Comparison of ENCODE assay signal across 8 cellular contexts in the genomic region with DNA sequence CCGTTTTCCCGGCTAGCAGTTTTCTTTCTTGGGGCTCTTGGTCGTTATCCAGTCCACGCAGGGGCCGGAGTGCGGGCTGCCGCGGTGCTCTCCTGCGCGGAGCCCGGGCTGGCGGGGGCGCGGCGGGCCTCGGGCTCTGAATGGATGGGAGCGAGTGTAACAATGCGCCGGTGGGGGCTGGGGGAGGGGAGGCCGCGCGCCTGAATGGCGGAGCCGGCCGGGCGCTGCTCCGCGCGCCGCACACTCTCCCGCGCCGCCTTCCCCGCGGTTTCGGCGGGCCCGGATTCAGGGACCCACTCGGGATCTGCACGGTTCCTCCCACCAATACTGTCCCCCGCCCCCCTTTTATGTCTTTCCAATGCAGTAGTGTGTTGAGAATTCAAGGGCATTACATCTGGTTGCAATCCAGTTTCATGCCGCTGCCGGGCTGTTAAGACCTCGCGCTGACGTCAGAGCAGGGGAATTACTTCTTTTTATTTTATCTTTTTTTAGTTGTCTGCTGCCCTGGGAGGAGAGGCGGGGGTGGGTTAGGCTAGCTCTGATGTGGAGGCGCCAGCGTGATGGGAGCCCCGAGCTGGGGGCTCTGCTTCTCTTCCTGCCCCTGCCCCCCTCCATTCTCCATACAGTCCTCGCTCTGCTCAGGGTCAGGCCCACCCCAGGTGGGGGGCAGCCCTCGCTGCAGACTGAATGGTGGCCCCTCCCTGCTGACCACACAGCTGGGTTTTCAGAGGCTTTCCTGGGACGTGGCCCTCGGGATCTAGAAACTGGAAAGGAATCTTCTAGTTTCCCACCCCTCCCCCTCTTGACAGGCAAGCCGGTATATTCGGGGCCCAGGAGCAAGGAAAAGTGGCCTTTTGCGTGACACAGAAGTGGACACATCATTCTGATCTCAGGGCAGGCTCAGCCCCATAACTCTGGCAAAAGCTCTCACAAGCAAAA. TPM values are rescaled to one million over a fixed set of nuclear protein-coding genes. Genes with fewer than 3 reads are reported as not detected.
DNase-seq lines count a peak whose midpoint lies in the region; ATAC-seq lines count a peak whose summit lies in the region.

No MANE protein-coding gene starts in this region.

- peak; percentile 12 for ATAC-seq in GM21576 (IDR thresholded peaks at IDR 0.05; ENCODE audit: unreplicated experiment)
- ATAC-seq in left lobe of liver = peak; percentile 71

- DNase-seq in COLO668 (lab: John Stamatoyannopoulos, UW; ENCODE audit: unreplicated experiment) (peak; percentile 71), MV-4-11 (lab: John Stamatoyannopoulos, UW) (peak; percentile 32), left lobe of liver (ENCODE audit: low spot score) (peak; percentile 72), NCI-H1048 (lab: John Stamatoyannopoulos, UW) (no peak)
- DNase-seq in activated CD4-positive, CD25-positive, alpha-beta regulatory T cell treated with anti-CD3 and anti-CD28 coated beads, Interleukin-2, amount 50 U/mL, for 72 hours = peak; percentile 62
- DNase-seq in stimulated activated CD4-positive, alpha-beta T cell treated with anti-CD3 and anti-CD28 coated beads, Interleukin-2, amount 100 ng/mL, for 24 hours = peak; percentile 72 to 78

- H3K27ac ChIP-seq in cingulate gyrus (ENCODE audit: low read depth, low read length) = peak overlapping the region; percentile 81

RNA-seq across cellular contexts. Expression of a gene that starts 1.7 kb away (rescaled TPM):
- 7.8 TPM for total RNA-seq in left lobe of liver
